In genomic region chr13:51747438-51748434, GRCh38 we compare ENCODE assay signal across 17 cellular contexts. TPM values are rescaled to one million over a fixed set of nuclear protein-coding genes. Genes with fewer than 3 reads are reported as not detected.
DNase-seq lines count a peak whose midpoint lies in the region; ATAC-seq and TF ChIP-seq lines count a peak whose summit lies in the region.
"Had no signal": no experiment of that assay in that cellular context is flagged by ENCODE, and none has a peak within 500 bp of the region (broad histone marks: within the 10 kb centered on the region; RNA-seq: fewer than 3 reads in every experiment).

No MANE protein-coding gene starts in this region.

- CTCF ChIA-PET in WTC11 (lab: Charles Lee), result no interaction called here

- in situ Hi-C loops in gastrocnemius medialis (cut with MboI; ENCODE audit: low sequenced_read_pairs in 4 of 4), result no loop called here

- H3K36me3 Mint-ChIP-seq in WTC11 (peaks cover 47% of the 10 kb centered on the region), chondrocyte (ENCODE audit: low read depth) (peaks cover 11% of the 10 kb centered on the region), nephron progenitor cell (ENCODE audit: low read depth) (peaks cover 32% of the 10 kb centered on the region)

- POLR2A ChIA-PET in WTC11 (lab: Charles Lee), result no interaction called here

- ATAC-seq in WTC11, result peak; percentile 32; the same call in 1 of the 2 replicates
- ATAC-seq in gastrocnemius medialis, result no peak
- no peak for ATAC-seq in Right ventricle myocardium superior (ENCODE audit: poor library complexity)

- H3K27ac ChIP-seq in tibial artery (peak overlapping the region; percentile 5 to 18), gastrocnemius medialis (no peak overlapping the region)

- H3K9me3 ChIP-seq in tibial artery, result peaks cover 0 to 15% (median 0%) of the 10 kb centered on the region in 3 donors
- H3K9me3 ChIP-seq in gastrocnemius medialis, result no peaks in the 10 kb centered on the region

- no peak for TF ChIP-seq CTCF in WTC11 (IDR thresholded peaks at IDR 0.05)
- TF ChIP-seq CTCF in chondrocyte (IDR thresholded peaks at IDR 0.05), result no peak
- TF ChIP-seq CTCF in nephron progenitor cell (IDR thresholded peaks at IDR 0.05), result no peak
- no peak for TF ChIP-seq CTCF in tibial artery (IDR thresholded peaks at IDR 0.05)
- TF ChIP-seq CTCF in gastrocnemius medialis (IDR thresholded peaks at IDR 0.05 in 4 of 5, conservative IDR thresholded peaks at IDR 0.05 in 1 of 5), result no peak

- TF ChIP-seq POLR2A in gastrocnemius medialis (IDR thresholded peaks at IDR 0.05), result no peak

- H3K4me1 ChIP-seq in tibial artery (no peaks in the 10 kb centered on the region), gastrocnemius medialis (no peaks in the 10 kb centered on the region)
- H3K4me1 ChIP-seq: Caco-2, HAP-1 had no signal

- H3K4me3 ChIP-seq in tibial artery (no peak overlapping the region), gastrocnemius medialis (no peak overlapping the region)
- H3K4me3 ChIP-seq: HAP-1 had no signal

- DNase-seq in WTC11 (ENCODE audit: low spot score) (no peak), chondrocyte (ENCODE audit: low spot score) (no peak), nephron progenitor cell (peak; percentile 23), tibial artery (no peak), gastrocnemius medialis (no peak), D341Med (ENCODE audit: low spot score) (no peak), Right ventricle myocardium superior (no peak)
- DNase-seq: Caco-2; EL; KBM-7; NCI-H1436; NCI-H2029; NCI-H2171; NCI-H446; NK-92 treated with Interleukin-12 subunit alpha and Interleukin-12 subunit beta, amount 100 ng/mL, for 24 hours; SIG-M5 had no signal

- H3K36me3 ChIP-seq in tibial artery (peaks cover 16 to 21% (median 18%) of the 10 kb centered on the region in 3 donors), gastrocnemius medialis (peaks cover 0 to 3% of the 10 kb centered on the region in 2 donors)
- H3K36me3 ChIP-seq: HAP-1 had no signal

- H3K27ac Mint-ChIP-seq in WTC11 (no peak overlapping the region), chondrocyte (ENCODE audit: unreplicated experiment) (peak overlapping the region; percentile 37), nephron progenitor cell (peak overlapping the region; percentile 66)

- H3K27me3 Mint-ChIP-seq in WTC11 (ENCODE audit: low read depth), result no peaks in the 10 kb centered on the region
- no peaks in the 10 kb centered on the region for H3K27me3 Mint-ChIP-seq in chondrocyte (ENCODE audit: low read depth)
- H3K27me3 Mint-ChIP-seq in nephron progenitor cell (ENCODE audit: low read depth, poor library complexity), result no peaks in the 10 kb centered on the region

- peaks cover 24% of the 10 kb centered on the region for H3K9me3 Mint-ChIP-seq in WTC11
- peaks cover 8% of the 10 kb centered on the region for H3K9me3 Mint-ChIP-seq in chondrocyte (ENCODE audit: low read depth)
- H3K9me3 Mint-ChIP-seq in nephron progenitor cell, result peaks cover 19% of the 10 kb centered on the region

- intact Hi-C loops in tibial artery (cut with DNase I; ENCODE audit: low total_unique reads) (no loop called here), gastrocnemius medialis (cut with DNase I; ENCODE audit: low total_unique reads) (no loop called here), Right ventricle myocardium superior (cut with DNase I) (no loop called here)

- H3K4me3 Mint-ChIP-seq in WTC11 (no peak overlapping the region), chondrocyte (ENCODE audit: unreplicated experiment) (no peak overlapping the region), nephron progenitor cell (no peak overlapping the region)

- H3K4me1 Mint-ChIP-seq in WTC11, result no peaks in the 10 kb centered on the region
- peaks cover 5% of the 10 kb centered on the region for H3K4me1 Mint-ChIP-seq in chondrocyte (ENCODE audit: low read depth)
- peaks cover 9% of the 10 kb centered on the region for H3K4me1 Mint-ChIP-seq in nephron progenitor cell

- H3K27me3 ChIP-seq in tibial artery, result no peaks in the 10 kb centered on the region
- H3K27me3 ChIP-seq in gastrocnemius medialis, result no peaks in the 10 kb centered on the region

TF ChIP-seq in WTC11, 78 proteins besides CTCF, POLR2A, EP300 and RAD21:
- TF ChIP-seq USF1 (CRISPR knock-in tag; IDR thresholded peaks at IDR 0.05) (no peak), GABPB1 (CRISPR knock-in tag; IDR thresholded peaks at IDR 0.05) (0 out of 2 replicates have a peak, but pooled peaks have one; percentile 32)

RNA-seq across cellular contexts. Expression of gene DHRS12, which starts 56.2 kb away (rescaled TPM):
- total RNA-seq in WTC11 (2021) (10.2 to 14.8 TPM (median 12.9 TPM) in 3 replicates), chondrocyte (7.6 to 10.6 TPM (median 7.9 TPM) in 3 replicates), gastrocnemius medialis (1 to 10 TPM; 1.8 to 6.0 (median 4.7) TPM), Right ventricle myocardium superior (10.4 TPM)

Comparison
In these comparisons a context has a peak if more than half of its experiments do, and no peak if none do; other contexts are left out.
1. H3K27ac ChIP-seq: peak in tibial artery (2 of 2); none in gastrocnemius medialis (0 of 4).